In genomic region chr17:61537264-61537771, GRCh38 we compare ENCODE assay signal across 23 cellular contexts.
"Had no signal": no experiment of that assay in that cellular context is flagged by ENCODE, and none has a peak within 500 bp of the region (broad histone marks: within the 10 kb centered on the region; RNA-seq: fewer than 3 reads in every experiment).

No MANE protein-coding gene starts in this region.

- DNase-seq: activated CD4-positive, alpha-beta T cell treated with anti-CD3 and anti-CD28 coated beads for 1 hour; activated CD4-positive, alpha-beta T cell treated with anti-CD3 and anti-CD28 coated beads for 48 hours; activated CD4-positive, alpha-beta T cell treated with anti-CD3 and anti-CD28 coated beads, Interleukin-2, amount 50 U/mL, for 4 hours; activated CD4-positive, CD25-positive, alpha-beta regulatory T cell; activated CD8-positive, alpha-beta T cell treated with anti-CD3 and anti-CD28 coated beads, Interleukin-2, amount 10 ng/mL, durations not matched to agents 7 days and 5 days; activated gamma-delta T cell; activated naive CD4-positive, alpha-beta T cell treated with Interleukin-2 at 50 U/mL for 16 hours; activated naive CD8-positive, alpha-beta T cell treated with anti-CD3 and anti-CD28 coated beads, Interleukin-2, amount 10 ng/mL, durations not matched to agents 7 days and 5 days; activated T-cell treated with anti-CD3 and anti-CD28 coated beads, Interleukin-2, amount 50 U/mL, for 24 hours; amygdala; colonic mucosa; NCI-H1092 treated with DMSO at 0.1 percent for 48 hours; NCI-H1436; NCI-H1694; NCI-H2081; NCI-H2171 treated with DMSO at 0.1 percent for 48 hours; NCI-H2227 treated with DMSO at 0.1 percent for 48 hours; NCI-H524 treated with DMSO at 0.1 percent for 48 hours; NCI-H82; NK-92 treated with Interleukin-12 subunit alpha and Interleukin-12 subunit beta, amount 100 ng/mL, for 24 hours; Right ventricle myocardium superior; T1000; WERI-Rb-1 had no signal
